Comparison of ENCODE assay signal across 8 cellular contexts in the genomic region with DNA sequence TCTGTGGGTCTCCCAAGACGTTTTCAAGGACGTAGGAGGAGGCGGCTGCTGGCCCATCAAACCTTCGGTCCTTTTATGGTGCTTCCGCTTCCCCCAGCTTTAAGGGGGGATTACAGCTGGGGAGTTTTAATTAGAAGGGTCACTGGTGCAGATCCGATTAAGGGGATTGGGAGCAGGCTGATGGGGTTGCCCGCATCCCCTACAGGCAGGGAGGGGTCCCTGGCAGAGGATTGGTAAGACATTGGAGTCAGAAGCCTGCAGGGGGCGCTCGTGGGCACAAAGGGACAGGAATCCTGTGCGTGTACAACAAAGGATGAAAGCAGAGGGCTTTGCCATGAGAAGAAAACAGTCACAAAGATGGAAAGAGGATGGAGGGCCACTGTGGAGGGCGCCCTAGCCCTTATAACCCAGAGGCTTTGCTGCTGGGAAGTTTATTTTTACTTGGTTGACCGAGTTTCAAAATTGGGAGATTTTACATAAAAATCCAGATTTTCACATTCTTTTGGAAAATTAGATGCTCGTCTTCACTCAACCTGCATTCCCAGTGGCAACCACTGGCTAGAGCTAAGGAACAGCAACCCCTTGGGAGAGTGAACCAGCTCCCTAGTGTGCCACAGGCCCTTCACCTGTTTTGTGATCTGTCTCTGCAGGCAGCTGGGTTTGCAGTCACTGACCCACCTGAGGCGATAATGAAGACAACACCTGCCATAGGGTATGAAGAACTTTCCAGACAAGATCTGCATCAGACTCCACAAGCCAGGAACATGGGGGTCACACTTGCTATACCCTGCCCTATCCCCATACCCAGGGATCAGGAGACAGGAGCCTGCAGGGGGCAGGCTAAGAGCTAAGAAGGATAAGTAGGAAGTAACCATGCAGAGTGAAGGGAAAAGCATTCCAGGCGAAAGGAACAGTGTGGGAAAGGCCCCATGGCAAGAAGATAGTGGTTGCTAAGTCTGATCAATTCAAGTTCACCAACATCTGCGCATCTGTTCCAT.
DNase-seq lines count a peak whose midpoint lies in the region; ATAC-seq, FAIRE-seq and TF ChIP-seq lines count a peak whose summit lies in the region.

No MANE protein-coding gene starts in this region.

- H3K9me3 Mint-ChIP-seq in Caco-2 (ENCODE audit: unreplicated experiment) = no peaks in the 10 kb centered on the region

- H3K4me1 Mint-ChIP-seq in Caco-2 (ENCODE audit: low read depth, unreplicated experiment) = no peaks in the 10 kb centered on the region

- no peak overlapping the region for H3K27ac Mint-ChIP-seq in Caco-2 (ENCODE audit: unreplicated experiment)

- ATAC-seq in RWPE2 (ENCODE audit: low read depth) = no peak
- ATAC-seq in GM21528 (IDR thresholded peaks at IDR 0.05; ENCODE audit: low FRiP score, unreplicated experiment) = no peak

- no peak overlapping the region for H3K4me3 Mint-ChIP-seq in Caco-2 (ENCODE audit: unreplicated experiment)

- H3K27me3 Mint-ChIP-seq in Caco-2 (ENCODE audit: insufficient read depth, unreplicated experiment) = peaks cover 21% of the 10 kb centered on the region

- intact Hi-C loops in Caco-2 (cut with micrococcal nuclease; ENCODE audit: unreplicated experiment) (loop anchor here (1.0 kb wide), 2 partner anchors 100 to 124 kb away; no protein-coding TSS in a partner anchor), posterior vena cava (cut with DNase I) (loop anchor here in 1 of 2 donors (5.0 kb wide), 1 partner anchor 98 kb away; a partner anchor contains a TSS)

- DNase-seq in Caco-2 (peak; percentile 87 to 91), RWPE2 (ENCODE audit: low spot score) (no peak), germinal center (ENCODE audit: low spot score) (peak; percentile 52), posterior vena cava (ENCODE audit: low spot score) (peak; percentile 89), urothelium cell line (ENCODE audit: low spot score) (peak; percentile 66)
- peak; percentile 60 for DNase-seq in Jurkat, Clone E6-1 (ENCODE audit: low read depth, low spot score)
- DNase-seq in activated effector memory CD4-positive, alpha-beta T cell treated with Interleukin-2 at 50 U/mL for 16 hours = peak; percentile 24

- CTCF ChIA-PET in Caco-2 (lab: Charles Lee) = interaction anchor here (0.7 to 3.3 kb wide), 16 partner anchors 9 to 525 kb away, joined by 3 to 56 read pairs (median 4); no protein-coding TSS in a partner anchor

- BruUV-seq in Caco-2 (replicated peaks; lab: Mats Ljungman, UMichigan) = no TSS peak

- no peak for FAIRE-seq in urothelium cell line (lab: Jason Lieb, UNC)

- POLR2A ChIA-PET in Caco-2 (lab: Charles Lee) = no interaction called here

- H3K27me3 ChIP-seq in Caco-2 (replicated peaks; ENCODE audit: control insufficient read depth, insufficient read depth, low read length) (no peaks in the 10 kb centered on the region), RWPE2 (ENCODE audit: insufficient read depth, poor library complexity, severe bottlenecking) (no peaks in the 10 kb centered on the region)

- no peaks in the 10 kb centered on the region for H3K36me3 Mint-ChIP-seq in Caco-2 (ENCODE audit: insufficient read depth, unreplicated experiment)

- H3K36me3 ChIP-seq in Caco-2 (ENCODE audit: control insufficient read depth, insufficient read depth, low read length) = no peaks in the 10 kb centered on the region
- H3K36me3 ChIP-seq in RWPE2 (ENCODE audit: low read depth) = no peaks in the 10 kb centered on the region

- H3K4me1 ChIP-seq in Caco-2 = no peaks in the 10 kb centered on the region
- peaks cover 25% of the 10 kb centered on the region for H3K4me1 ChIP-seq in RWPE2 (ENCODE audit: insufficient read depth, poor library complexity, severe bottlenecking)

- H3K9me3 ChIP-seq in Caco-2 = no peaks in the 10 kb centered on the region
- H3K9me3 ChIP-seq in RWPE2 (ENCODE audit: severe bottlenecking) = no peaks in the 10 kb centered on the region

- no peak overlapping the region for H3K27ac ChIP-seq in RWPE2 (ENCODE audit: poor library complexity, severe bottlenecking)

- H3K4me3 ChIP-seq in Caco-2 (ENCODE audit: low read depth, low read length) (no peak overlapping the region), RWPE2 (ENCODE audit: severe bottlenecking) (no peak overlapping the region)
- H3K4me3 ChIP-seq in Jurkat, Clone E6-1 (ENCODE audit: low read length) = no peak overlapping the region

- peak; percentile 93 to 96 for TF ChIP-seq CTCF in Caco-2 (IDR thresholded peaks at IDR 0.05; ENCODE audit: insufficient read depth in 1 of 2, low read depth in 1 of 2, low read length in 1 of 2, severe bottlenecking in 1 of 2, unreplicated experiment in 1 of 2)
- peak; percentile 94 for TF ChIP-seq CTCF in RWPE2 (IDR thresholded peaks at IDR 0.05; ENCODE audit: poor library complexity, severe bottlenecking)
